In the genomic region with DNA sequence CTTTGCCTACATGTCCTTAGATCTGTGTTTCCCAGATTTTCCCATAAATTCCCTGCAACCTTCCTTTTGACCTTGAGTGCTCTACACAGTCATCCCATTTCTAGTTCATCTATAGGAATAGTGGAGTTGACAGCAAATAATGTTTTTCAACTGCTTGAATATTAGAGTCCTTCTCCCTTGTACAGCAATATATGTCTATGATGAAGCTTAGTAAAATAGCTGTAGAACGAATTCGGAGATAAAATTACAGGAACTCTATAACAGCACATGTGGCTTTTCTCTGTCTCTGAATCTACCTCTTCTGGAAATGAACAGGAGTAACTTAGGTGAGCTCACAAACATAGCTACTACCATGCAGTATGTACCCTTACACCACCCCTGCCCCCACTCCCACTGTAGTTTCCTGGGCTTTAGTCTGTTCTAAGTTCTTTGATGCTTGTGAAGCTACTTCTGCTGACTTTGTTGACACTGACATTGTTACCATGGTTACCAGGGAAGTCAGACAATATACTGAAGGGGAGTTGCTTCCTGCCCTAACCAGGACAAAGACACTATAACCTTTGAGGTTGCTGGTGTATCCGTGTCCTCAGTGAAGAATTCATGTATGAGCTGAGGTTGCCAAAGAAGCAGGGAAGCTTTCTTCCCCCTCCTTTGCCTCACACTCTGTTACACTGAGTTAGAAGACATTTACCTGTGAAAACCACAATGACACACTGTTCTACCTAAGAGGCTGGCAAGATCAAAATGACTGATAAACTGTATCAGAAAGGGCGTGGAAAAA, we compare ENCODE assay signal across 8 cellular contexts. TPM values are rescaled to one million over a fixed set of nuclear protein-coding genes. Genes with fewer than 3 reads are reported as not detected.
DNase-seq lines count a peak whose midpoint lies in the region; ATAC-seq and TF ChIP-seq lines count a peak whose summit lies in the region.

No MANE protein-coding gene starts in this region.

- H3K36me3 Mint-ChIP-seq in CD4-positive, alpha-beta T cell (ENCODE audit: low read depth), result no peaks in the 10 kb centered on the region
- H3K36me3 Mint-ChIP-seq in activated T-cell treated with anti-CD3 and anti-CD28 coated beads, Interleukin-2, amount 50 U/mL, for 72 hours (ENCODE audit: insufficient read depth in 2 of 2), result peaks cover 6 to 11% of the 10 kb centered on the region in 2 donors

- CTCF ChIA-PET in CD4-positive, alpha-beta T cell (lab: Charles Lee), result interaction anchor here (0.8 to 1.3 kb wide), 8 partner anchors 11 to 184 kb away, joined by 3 to 10 read pairs (median 3); no protein-coding TSS in a partner anchor

- POLR2A ChIA-PET in CD4-positive, alpha-beta T cell (lab: Charles Lee), result interaction anchor here (0.6 to 1.8 kb wide), 26 partner anchors 8 to 588 kb away, joined by 3 to 20 read pairs (median 4); a partner anchor contains a TSS

- H3K4me3 ChIP-seq in kidney epithelial cell (ENCODE audit: low read depth, low read length) (no peak overlapping the region), dorsolateral prefrontal cortex (no peak overlapping the region)

- H3K9me3 Mint-ChIP-seq in CD4-positive, alpha-beta T cell, result peaks cover 3% of the 10 kb centered on the region
- H3K9me3 Mint-ChIP-seq in activated T-cell treated with anti-CD3 and anti-CD28 coated beads, Interleukin-2, amount 50 U/mL, for 72 hours, result peaks cover 4 to 11% of the 10 kb centered on the region in 2 donors

- peak overlapping the region; percentile 69 for H3K27ac ChIP-seq in CD4-positive, alpha-beta T cell (ENCODE audit: low read depth, low read length)
- H3K27ac ChIP-seq in dorsolateral prefrontal cortex, result peak overlapping the region in 2 of 59 donors; percentile 12 to 14

- H3K27ac Mint-ChIP-seq in CD4-positive, alpha-beta T cell, result peak overlapping the region; percentile 74
- H3K27ac Mint-ChIP-seq in activated T-cell treated with anti-CD3 and anti-CD28 coated beads, Interleukin-2, amount 50 U/mL, for 72 hours, result peak overlapping the region; percentile 73

- no peaks in the 10 kb centered on the region for H3K9me3 ChIP-seq in CD4-positive, alpha-beta T cell (ENCODE audit: control insufficient read depth, low read length)

- peak; percentile 69 to 93 (median 74) for DNase-seq in CD4-positive, alpha-beta T cell
- DNase-seq in NCI-H2029 (lab: John Stamatoyannopoulos, UW) (peak; percentile 57), kidney epithelial cell (ENCODE audit: low read depth) (peak; percentile 19), dorsolateral prefrontal cortex (no peak), NCI-H1048 (lab: John Stamatoyannopoulos, UW) (no peak), NCI-H1436 treated with DMSO at 0.1 percent for 48 hours (lab: John Stamatoyannopoulos, UW) (no peak)
- DNase-seq in activated T-cell treated with anti-CD3 and anti-CD28 coated beads, Interleukin-2, amount 50 U/mL, for 72 hours, result peak; percentile 51 to 52
- DNase-seq in stimulated activated naive CD4-positive, alpha-beta T cell treated with Interleukin-2 at 50 U/mL for 16 hours (lab: John Stamatoyannopoulos, UW), result peak; percentile 52

- intact Hi-C loops in CD4-positive, alpha-beta T cell (cut with DNase I, micrococcal nuclease), result loop anchor here (1.0 to 10.0 kb wide), 6 partner anchors 23 to 289 kb away; a partner anchor contains a TSS
- intact Hi-C loops in dorsolateral prefrontal cortex (cut with DNase I), result no loop called here

- H3K27me3 Mint-ChIP-seq in CD4-positive, alpha-beta T cell, result no peaks in the 10 kb centered on the region
- H3K27me3 Mint-ChIP-seq in activated T-cell treated with anti-CD3 and anti-CD28 coated beads, Interleukin-2, amount 50 U/mL, for 72 hours (ENCODE audit: low read depth), result no peaks in the 10 kb centered on the region

- H3K36me3 ChIP-seq in kidney epithelial cell (ENCODE audit: control insufficient read depth, insufficient read depth, low read length), result no peaks in the 10 kb centered on the region

- H3K4me3 Mint-ChIP-seq in CD4-positive, alpha-beta T cell, result peak overlapping the region; percentile 46
- H3K4me3 Mint-ChIP-seq in activated T-cell treated with anti-CD3 and anti-CD28 coated beads, Interleukin-2, amount 50 U/mL, for 72 hours, result peak overlapping the region; percentile 45 to 47

- peaks cover 49% of the 10 kb centered on the region for H3K4me1 Mint-ChIP-seq in CD4-positive, alpha-beta T cell (ENCODE audit: low read depth)
- H3K4me1 Mint-ChIP-seq in activated T-cell treated with anti-CD3 and anti-CD28 coated beads, Interleukin-2, amount 50 U/mL, for 72 hours (ENCODE audit: low read depth), result peaks cover 41% of the 10 kb centered on the region

- TF ChIP-seq CTCF in CD4-positive, alpha-beta T cell (IDR thresholded peaks at IDR 0.05), result no peak
- TF ChIP-seq CTCF in kidney epithelial cell (IDR thresholded peaks at IDR 0.05; ENCODE audit: insufficient read depth, low read length, poor library complexity, severe bottlenecking) (no peak), dorsolateral prefrontal cortex (IDR thresholded peaks at IDR 0.05 in 54 of 56, conservative IDR thresholded peaks at IDR 0.05 in 2 of 56; ENCODE audit: low read depth in 1 of 56, partially characterized antibody in 56 of 56) (no peak)

- ATAC-seq in CD4-positive, alpha-beta T cell (ENCODE audit: poor library complexity), result peak; percentile 89
- ATAC-seq in activated T-cell treated with anti-CD3 and anti-CD28 coated beads, Interleukin-2, amount 50 U/mL, for 72 hours (replicated peaks in 1 of 2), result peak; percentile 89

- no peaks in the 10 kb centered on the region for H3K27me3 ChIP-seq in CD4-positive, alpha-beta T cell (ENCODE audit: control insufficient read depth, insufficient read depth, low read length)
- H3K27me3 ChIP-seq in kidney epithelial cell (ENCODE audit: control insufficient read depth, insufficient read depth, low read length) (no peaks in the 10 kb centered on the region), dorsolateral prefrontal cortex (peaks cover 0 to 34% (median 0%) of the 10 kb centered on the region in 45 donors)

RNA-seq across cellular contexts. Expression of a gene that starts 35.8 kb away (rescaled TPM):
- total RNA-seq in CD4-positive, alpha-beta T cell, result 1 to 10 TPM; 7.0 to 7.3 TPM
- 10 to 100 TPM; 10.1 to 14.4 TPM for total RNA-seq in activated T-cell treated with anti-CD3 and anti-CD28 coated beads, Interleukin-2, amount 50 U/mL, for 72 hours
- total RNA-seq in kidney epithelial cell (1.3 and 1.6 TPM in 2 replicates), dorsolateral prefrontal cortex (10 to 100 TPM in 12 of 120 experiments, 1 to 10 TPM in 108; 3.7 to 13.9 (median 7.7) TPM)

Comparison
In these comparisons a context has a peak if more than half of its experiments do, and no peak if none do; other contexts are left out.
1. DNase-seq: peak in CD4-positive, alpha-beta T cell (10 of 10), NCI-H2029 (single experiment), activated T-cell treated with anti-CD3 and anti-CD28 coated beads, Interleukin-2, amount 50 U/mL, for 72 hours (2 of 2), kidney epithelial cell (single experiment) and stimulated activated naive CD4-positive, alpha-beta T cell treated with Interleukin-2 at 50 U/mL for 16 hours (single experiment); none in dorsolateral prefrontal cortex (0 of 10), NCI-H1048 (single experiment) and NCI-H1436 treated with DMSO at 0.1 percent for 48 hours (single experiment).
2. intact Hi-C loops: an anchor here in CD4-positive, alpha-beta T cell (1.0 to 10.0 kb wide); none called in dorsolateral prefrontal cortex.